ENCODE assay signal across 16 cellular contexts in genomic region chr3:189927975-189928895, GRCh38.
DNase-seq lines count a peak whose midpoint lies in the region; ATAC-seq and TF ChIP-seq lines count a peak whose summit lies in the region.
"Had no signal": no experiment of that assay in that cellular context is flagged by ENCODE, and none has a peak within 500 bp of the region (broad histone marks: within the 10 kb centered on the region; RNA-seq: fewer than 3 reads in every experiment).

No MANE protein-coding gene starts in this region.

- TF ChIP-seq CTCF in fibroblast of pulmonary artery (IDR thresholded peaks at IDR 0.05; ENCODE audit: low read length, missing control alignments) (no peak), esophagus muscularis mucosa (IDR thresholded peaks at IDR 0.05) (no peak)

- no peaks in the 10 kb centered on the region for H3K27me3 ChIP-seq in effector memory CD4-positive, alpha-beta T cell (replicated peaks; ENCODE audit: control insufficient read depth, insufficient read depth, low read length, poor library complexity, severe bottlenecking)
- no peaks in the 10 kb centered on the region for H3K27me3 ChIP-seq in esophagus muscularis mucosa
- H3K27me3 ChIP-seq: heart left ventricle, stomach had no signal

- ATAC-seq in HG03354 (IDR thresholded peaks at IDR 0.05; ENCODE audit: poor library complexity, severe bottlenecking, unreplicated experiment): no peak
- ATAC-seq in GM19397 (IDR thresholded peaks at IDR 0.05; ENCODE audit: unreplicated experiment): no peak
- ATAC-seq: heart left ventricle had no signal

- no peak for TF ChIP-seq POLR2A in esophagus muscularis mucosa (IDR thresholded peaks at IDR 0.05; ENCODE audit: low read depth)

- H3K4me1 ChIP-seq in effector memory CD4-positive, alpha-beta T cell (ENCODE audit: control insufficient read depth, insufficient read depth, low read length, poor library complexity, severe bottlenecking): no peaks in the 10 kb centered on the region
- H3K4me1 ChIP-seq in esophagus muscularis mucosa: no peaks in the 10 kb centered on the region
- H3K4me1 ChIP-seq: heart left ventricle had no signal

- peak; percentile 68 for DNase-seq in A172 (ENCODE audit: low spot score)
- DNase-seq in H4 (ENCODE audit: low spot score): peak; percentile 31
- DNase-seq in activated T-cell treated with anti-CD3 and anti-CD28 coated beads, Interleukin-2, amount 50 U/mL, for 48 hours: peak; percentile 42 to 47
- peak; percentile 15 for DNase-seq in fibroblast of pulmonary artery (ENCODE audit: low read depth)
- DNase-seq in effector memory CD4-positive, alpha-beta T cell: no peak
- no peak for DNase-seq in esophagus muscularis mucosa (ENCODE audit: extremely low spot score)
- DNase-seq: activated CD4-positive, alpha-beta T cell treated with anti-CD3 and anti-CD28 coated beads, Interleukin-2, amount 10 ng/mL, durations not matched to agents 7 days and 5 days; activated gamma-delta T cell; heart left ventricle; KBM-7; NCI-H1092 treated with DMSO at 0.1 percent for 48 hours; NK-92 treated with Interleukin-12 subunit alpha and Interleukin-12 subunit beta, amount 100 ng/mL, for 24 hours; stimulated activated CD4-positive, alpha-beta T cell treated with anti-CD3 and anti-CD28 coated beads, Interleukin-12 subunit alpha, Interleukin-12 subunit beta, amount 100 ng/mL, for 4 hours; stomach had no signal

- no peaks in the 10 kb centered on the region for H3K36me3 ChIP-seq in effector memory CD4-positive, alpha-beta T cell (ENCODE audit: control insufficient read depth, insufficient read depth, low read length)
- H3K36me3 ChIP-seq in esophagus muscularis mucosa: no peaks in the 10 kb centered on the region
- H3K36me3 ChIP-seq: heart left ventricle, stomach had no signal

- intact Hi-C loops in esophagus muscularis mucosa (cut with DNase I): no loop called here

- H3K27ac ChIP-seq in effector memory CD4-positive, alpha-beta T cell (ENCODE audit: insufficient read depth, low read length, poor library complexity, severe bottlenecking): no peak overlapping the region
- no peak overlapping the region for H3K27ac ChIP-seq in esophagus muscularis mucosa (replicated peaks in 1 of 4)
- H3K27ac ChIP-seq: heart left ventricle had no signal

- H3K4me3 ChIP-seq in fibroblast of pulmonary artery (replicated peaks; ENCODE audit: low read depth, low read length): no peak overlapping the region
- H3K4me3 ChIP-seq in effector memory CD4-positive, alpha-beta T cell (ENCODE audit: insufficient read depth, low read depth, low read length, poor library complexity, severe bottlenecking): no peak overlapping the region
- no peak overlapping the region for H3K4me3 ChIP-seq in esophagus muscularis mucosa
- H3K4me3 ChIP-seq: heart left ventricle, stomach had no signal

- WGBS in esophagus muscularis mucosa: 77% methylated on average over 6 of the region's 6 CpGs

- no peaks in the 10 kb centered on the region for H3K9me3 ChIP-seq in effector memory CD4-positive, alpha-beta T cell (ENCODE audit: control insufficient read depth, low read length)
- no peaks in the 10 kb centered on the region for H3K9me3 ChIP-seq in esophagus muscularis mucosa
- H3K9me3 ChIP-seq: stomach had no signal

- no peak for TF ChIP-seq EP300 in esophagus muscularis mucosa (IDR thresholded peaks at IDR 0.05)

Comparison
In these comparisons a context has a peak if more than half of its experiments do, and no peak if none do; other contexts are left out.
1. DNase-seq: peak in A172 (single experiment), H4 (single experiment), activated T-cell treated with anti-CD3 and anti-CD28 coated beads, Interleukin-2, amount 50 U/mL, for 48 hours (2 of 2) and fibroblast of pulmonary artery (single experiment); none in effector memory CD4-positive, alpha-beta T cell (0 of 3) and esophagus muscularis mucosa (single experiment).